ENCODE assay signal across 11 cellular contexts in the genomic region with DNA sequence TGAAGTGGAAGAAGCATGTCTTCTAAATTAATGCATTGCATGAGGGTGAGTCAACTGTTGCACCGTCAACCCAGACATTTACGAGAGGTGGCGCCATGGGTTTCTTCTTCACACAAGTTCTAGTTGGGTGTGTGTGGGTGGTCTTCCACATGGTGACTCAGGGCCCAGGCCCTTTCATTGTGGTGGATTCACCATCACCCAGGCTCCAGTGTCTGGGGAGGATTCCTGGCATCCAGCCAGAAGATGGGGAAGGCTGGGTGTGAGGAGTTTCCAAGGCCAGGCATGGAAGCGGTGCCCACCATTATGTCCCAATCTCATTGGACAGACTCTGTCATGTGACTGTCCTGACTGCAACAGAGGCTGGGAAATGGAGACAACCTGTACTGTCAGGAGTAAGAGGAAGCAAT. TPM values are rescaled to one million over a fixed set of nuclear protein-coding genes. Genes with fewer than 3 reads are reported as not detected.
DNase-seq lines count a peak whose midpoint lies in the region; ATAC-seq and TF ChIP-seq lines count a peak whose summit lies in the region.
"Had no signal": no experiment of that assay in that cellular context is flagged by ENCODE, and none has a peak within 500 bp of the region (broad histone marks: within the 10 kb centered on the region; RNA-seq: fewer than 3 reads in every experiment).

No MANE protein-coding gene starts in this region.

- H3K36me3 Mint-ChIP-seq in activated CD4-positive, alpha-beta T cell treated with anti-CD3 and anti-CD28 coated beads, Interleukin-2, amount 10 ng/mL, durations not matched to agents 7 days and 5 days (ENCODE audit: low read depth): no peaks in the 10 kb centered on the region
- no peaks in the 10 kb centered on the region for H3K36me3 Mint-ChIP-seq in osteocyte (ENCODE audit: unreplicated experiment)
- H3K36me3 Mint-ChIP-seq in activated CD4-positive, alpha-beta memory T cell treated with anti-CD3 and anti-CD28 coated beads, Interleukin-2, amount 10 ng/mL, durations not matched to agents 7 days and 5 days (ENCODE audit: low read depth): no peaks in the 10 kb centered on the region

- peak; percentile 48 for DNase-seq in activated CD4-positive, alpha-beta T cell treated with anti-CD3 and anti-CD28 coated beads for 48 hours
- DNase-seq in activated CD4-positive, alpha-beta T cell treated with anti-CD3 and anti-CD28 coated beads, Interleukin-2, amount 10 ng/mL, durations not matched to agents 7 days and 5 days: no peak
- DNase-seq in HFF-Myc (ENCODE audit: extremely low read depth, low read depth): peak; percentile 49
- DNase-seq in amniotic epithelial cell (ENCODE audit: low read depth): peak; percentile 92
- DNase-seq in osteocyte (ENCODE audit: extremely low spot score, unreplicated experiment): no peak
- DNase-seq in activated CD4-positive, alpha-beta memory T cell treated with anti-CD3 and anti-CD28 coated beads, Interleukin-2, amount 10 ng/mL, durations not matched to agents 7 days and 5 days: no peak
- DNase-seq in NCI-H2171 (lab: John Stamatoyannopoulos, UW): no peak
- DNase-seq: NCI-H1417 treated with DMSO at 0.1 percent for 48 hours had no signal

- no peaks in the 10 kb centered on the region for H3K9me3 Mint-ChIP-seq in activated CD4-positive, alpha-beta T cell treated with anti-CD3 and anti-CD28 coated beads, Interleukin-2, amount 10 ng/mL, durations not matched to agents 7 days and 5 days
- H3K9me3 Mint-ChIP-seq in osteocyte (ENCODE audit: unreplicated experiment): no peaks in the 10 kb centered on the region
- no peaks in the 10 kb centered on the region for H3K9me3 Mint-ChIP-seq in activated CD4-positive, alpha-beta memory T cell treated with anti-CD3 and anti-CD28 coated beads, Interleukin-2, amount 10 ng/mL, durations not matched to agents 7 days and 5 days
- H3K9me3 Mint-ChIP-seq: T-helper 2 cell treated with Interferon-gamma antibody and Interleukin-4, amounts not matched to agents 5 μg/mL and 100 μg/mL, for 36 hours had no signal

- H3K27me3 Mint-ChIP-seq in activated CD4-positive, alpha-beta T cell treated with anti-CD3 and anti-CD28 coated beads, Interleukin-2, amount 10 ng/mL, durations not matched to agents 7 days and 5 days: peaks cover 12% of the 10 kb centered on the region
- no peaks in the 10 kb centered on the region for H3K27me3 Mint-ChIP-seq in osteocyte (ENCODE audit: unreplicated experiment)
- peaks cover 11% of the 10 kb centered on the region for H3K27me3 Mint-ChIP-seq in activated CD4-positive, alpha-beta memory T cell treated with anti-CD3 and anti-CD28 coated beads, Interleukin-2, amount 10 ng/mL, durations not matched to agents 7 days and 5 days

- CTCF ChIA-PET in activated CD4-positive, alpha-beta T cell treated with anti-CD3 and anti-CD28 coated beads, Interleukin-2, amount 10 ng/mL, durations not matched to agents 7 days and 5 days (lab: Charles Lee): no interaction called here
- CTCF ChIA-PET in activated CD4-positive, alpha-beta memory T cell treated with anti-CD3 and anti-CD28 coated beads, Interleukin-2, amount 10 ng/mL, durations not matched to agents 7 days and 5 days (lab: Charles Lee): no interaction called here

- H3K27ac Mint-ChIP-seq in activated CD4-positive, alpha-beta T cell treated with anti-CD3 and anti-CD28 coated beads, Interleukin-2, amount 10 ng/mL, durations not matched to agents 7 days and 5 days: no peak overlapping the region
- H3K27ac Mint-ChIP-seq in osteocyte (ENCODE audit: unreplicated experiment): peak overlapping the region; percentile 97
- H3K27ac Mint-ChIP-seq in activated CD4-positive, alpha-beta memory T cell treated with anti-CD3 and anti-CD28 coated beads, Interleukin-2, amount 10 ng/mL, durations not matched to agents 7 days and 5 days: no peak overlapping the region
- H3K27ac Mint-ChIP-seq: T-helper 2 cell treated with Interferon-gamma antibody and Interleukin-4, amounts not matched to agents 5 μg/mL and 100 μg/mL, for 36 hours had no signal

- ATAC-seq in GM18520 (IDR thresholded peaks at IDR 0.05; ENCODE audit: unreplicated experiment): no peak

- POLR2A ChIA-PET in activated CD4-positive, alpha-beta T cell treated with anti-CD3 and anti-CD28 coated beads, Interleukin-2, amount 10 ng/mL, durations not matched to agents 7 days and 5 days (lab: Charles Lee): no interaction called here
- POLR2A ChIA-PET in activated CD4-positive, alpha-beta memory T cell treated with anti-CD3 and anti-CD28 coated beads, Interleukin-2, amount 10 ng/mL, durations not matched to agents 7 days and 5 days (lab: Charles Lee): no interaction called here

- no peak for TF ChIP-seq CTCF in HFF-Myc (IDR thresholded peaks at IDR 0.05; ENCODE audit: low read depth, low read length, missing control alignments)
- TF ChIP-seq CTCF in osteocyte (IDR thresholded peaks at IDR 0.05): no peak

- H3K4me3 ChIP-seq in HFF-Myc (replicated peaks; ENCODE audit: low read depth, low read length): no peak overlapping the region
- H3K4me3 ChIP-seq: HAP-1 had no signal

- H3K4me1 Mint-ChIP-seq in activated CD4-positive, alpha-beta T cell treated with anti-CD3 and anti-CD28 coated beads, Interleukin-2, amount 10 ng/mL, durations not matched to agents 7 days and 5 days: no peaks in the 10 kb centered on the region
- peaks cover 65% of the 10 kb centered on the region for H3K4me1 Mint-ChIP-seq in osteocyte (ENCODE audit: unreplicated experiment)
- H3K4me1 Mint-ChIP-seq in activated CD4-positive, alpha-beta memory T cell treated with anti-CD3 and anti-CD28 coated beads, Interleukin-2, amount 10 ng/mL, durations not matched to agents 7 days and 5 days: no peaks in the 10 kb centered on the region

- no peak overlapping the region for H3K4me3 Mint-ChIP-seq in activated CD4-positive, alpha-beta T cell treated with anti-CD3 and anti-CD28 coated beads, Interleukin-2, amount 10 ng/mL, durations not matched to agents 7 days and 5 days
- H3K4me3 Mint-ChIP-seq in osteocyte (ENCODE audit: unreplicated experiment): no peak overlapping the region
- no peak overlapping the region for H3K4me3 Mint-ChIP-seq in activated CD4-positive, alpha-beta memory T cell treated with anti-CD3 and anti-CD28 coated beads, Interleukin-2, amount 10 ng/mL, durations not matched to agents 7 days and 5 days
- H3K4me3 Mint-ChIP-seq: T-helper 2 cell treated with Interferon-gamma antibody and Interleukin-4, amounts not matched to agents 5 μg/mL and 100 μg/mL, for 36 hours had no signal

RNA-seq across cellular contexts. Expression of gene JPH3, which starts 21.4 kb away (rescaled TPM):
- not detected for total RNA-seq in activated CD4-positive, alpha-beta T cell treated with anti-CD3 and anti-CD28 coated beads, Interleukin-2, amount 10 ng/mL, durations not matched to agents 7 days and 5 days
- 2.6 and 3.1 TPM in 2 replicates for total RNA-seq in osteocyte
- not detected for total RNA-seq in activated CD4-positive, alpha-beta memory T cell treated with anti-CD3 and anti-CD28 coated beads, Interleukin-2, amount 10 ng/mL, durations not matched to agents 7 days and 5 days

Comparison
In these comparisons a context has a peak if more than half of its experiments do, and no peak if none do; other contexts are left out.
1. DNase-seq: peak in activated CD4-positive, alpha-beta T cell treated with anti-CD3 and anti-CD28 coated beads for 48 hours (single experiment), HFF-Myc (single experiment) and amniotic epithelial cell (single experiment); none in activated CD4-positive, alpha-beta T cell treated with anti-CD3 and anti-CD28 coated beads, Interleukin-2, amount 10 ng/mL, durations not matched to agents 7 days and 5 days (single experiment), osteocyte (single experiment), activated CD4-positive, alpha-beta memory T cell treated with anti-CD3 and anti-CD28 coated beads, Interleukin-2, amount 10 ng/mL, durations not matched to agents 7 days and 5 days (single experiment) and NCI-H2171 (single experiment).